In the genomic region with DNA sequence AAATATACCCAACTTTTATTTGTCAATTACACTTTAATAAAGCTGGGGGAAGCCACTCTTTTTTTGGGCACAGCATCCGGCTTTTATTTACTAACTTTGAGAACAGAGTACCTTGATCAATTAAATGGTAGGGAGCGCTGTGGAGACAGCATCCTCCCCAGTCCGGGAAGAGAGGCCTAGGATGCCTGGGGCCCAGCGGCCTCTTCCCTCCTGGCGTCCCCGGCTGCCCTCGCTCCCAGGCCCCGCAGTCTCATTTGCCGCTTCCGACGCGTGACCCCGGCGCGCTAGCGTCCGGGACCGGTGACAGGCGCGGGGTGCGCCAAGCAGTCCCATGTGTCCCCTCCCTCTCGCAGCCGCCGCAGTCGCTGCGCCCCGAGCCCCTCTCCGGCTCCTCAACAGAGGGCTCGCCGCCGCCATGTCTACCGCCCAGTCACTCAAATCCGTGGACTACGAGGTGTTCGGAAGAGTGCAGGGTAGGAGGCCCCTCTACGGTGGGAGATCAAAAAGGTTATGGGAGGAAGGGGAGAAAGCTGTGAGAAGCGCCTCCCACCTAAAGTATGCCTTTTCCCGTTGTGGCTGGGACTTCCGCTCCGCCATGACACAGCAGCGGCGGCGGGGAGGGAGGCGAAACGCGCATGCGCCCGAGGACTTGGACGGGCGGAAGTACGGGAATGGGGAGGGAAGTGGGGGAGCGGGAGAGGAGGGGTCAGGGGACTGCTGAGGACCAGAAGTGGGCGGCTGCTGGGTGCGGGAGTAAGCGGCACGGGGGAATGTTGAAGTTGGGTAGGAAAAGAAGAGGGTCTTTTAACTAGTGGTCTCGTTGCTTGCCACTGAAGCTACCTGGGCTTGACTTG, we compare ENCODE assay signal across 8 cellular contexts. TPM values are rescaled to one million over a fixed set of nuclear protein-coding genes. Genes with fewer than 3 reads are reported as not detected.
DNase-seq lines count a peak whose midpoint lies in the region; ATAC-seq and TF ChIP-seq lines count a peak whose summit lies in the region.

A gene (plus strand): TSS at position 332 of the 854 bp plus-strand sequence.

- no peak for TF ChIP-seq CTCF in left lung (IDR thresholded peaks at IDR 0.05)

- no peaks in the 10 kb centered on the region for H3K27me3 ChIP-seq in left lung

- H3K4me3 Mint-ChIP-seq in activated CD4-positive, alpha-beta T cell treated with anti-CD3 and anti-CD28 coated beads, Interleukin-2, amount 10 ng/mL, durations not matched to agents 7 days and 5 days, result peak within 1 kb of the TSS; percentile 95

- CTCF ChIA-PET in activated CD4-positive, alpha-beta T cell treated with anti-CD3 and anti-CD28 coated beads, Interleukin-2, amount 10 ng/mL, durations not matched to agents 7 days and 5 days (lab: Charles Lee), result interaction anchor here (1.6 kb wide), 1 partner anchor 9 kb away, joined by 5 read pairs; no protein-coding TSS in a partner anchor

- H3K27me3 Mint-ChIP-seq in activated CD4-positive, alpha-beta T cell treated with anti-CD3 and anti-CD28 coated beads, Interleukin-2, amount 10 ng/mL, durations not matched to agents 7 days and 5 days, result peaks cover 5% of the 10 kb centered on the region

- H3K9me3 Mint-ChIP-seq in activated CD4-positive, alpha-beta T cell treated with anti-CD3 and anti-CD28 coated beads, Interleukin-2, amount 10 ng/mL, durations not matched to agents 7 days and 5 days, result peaks cover 11% of the 10 kb centered on the region

- intact Hi-C loops in left lung (cut with DNase I), result no loop called here

- H3K27ac ChIP-seq in left lung, result peak within 1 kb of the TSS; percentile 99

- peaks cover 20% of the 10 kb centered on the region for H3K4me1 Mint-ChIP-seq in activated CD4-positive, alpha-beta T cell treated with anti-CD3 and anti-CD28 coated beads, Interleukin-2, amount 10 ng/mL, durations not matched to agents 7 days and 5 days

- peak within 1 kb of the TSS; percentile 100 for H3K27ac Mint-ChIP-seq in activated CD4-positive, alpha-beta T cell treated with anti-CD3 and anti-CD28 coated beads, Interleukin-2, amount 10 ng/mL, durations not matched to agents 7 days and 5 days

- peaks cover 0 to 9% of the 10 kb centered on the region in 2 donors for H3K9me3 ChIP-seq in left lung

- POLR2A ChIA-PET in activated CD4-positive, alpha-beta T cell treated with anti-CD3 and anti-CD28 coated beads, Interleukin-2, amount 10 ng/mL, durations not matched to agents 7 days and 5 days (lab: Charles Lee), result interaction anchor here (0.6 kb wide), 1 partner anchor 13 kb away, joined by 3 read pairs; no protein-coding TSS in a partner anchor

- H3K36me3 Mint-ChIP-seq in activated CD4-positive, alpha-beta T cell treated with anti-CD3 and anti-CD28 coated beads, Interleukin-2, amount 10 ng/mL, durations not matched to agents 7 days and 5 days (ENCODE audit: low read depth), result peaks cover 29% of the 10 kb centered on the region

- ATAC-seq in GM19395 (IDR thresholded peaks at IDR 0.05; ENCODE audit: unreplicated experiment) (peak; percentile 90), HG03558 (IDR thresholded peaks at IDR 0.05; ENCODE audit: extremely low read depth, unreplicated experiment) (peak; percentile 64), left lung (peak; percentile 98)

- DNase-seq in CD1c-positive myeloid dendritic cell (ENCODE audit: extremely low spot score), result peak; percentile 98
- DNase-seq in NCI-H748 (lab: John Stamatoyannopoulos, UW; ENCODE audit: unreplicated experiment), result peak; percentile 92
- DNase-seq in activated CD4-positive, alpha-beta T cell treated with anti-CD3 and anti-CD28 coated beads, Interleukin-2, amount 10 ng/mL, durations not matched to agents 7 days and 5 days, result peak; percentile 92
- peak; percentile 94 for DNase-seq in dedifferentiated amniotic fluid mesenchymal stem cell (ENCODE audit: extremely low spot score)
- DNase-seq in left lung, result peak; percentile 96 to 98
- DNase-seq in stimulated activated CD4-positive, alpha-beta T cell treated with anti-CD3 and anti-CD28 coated beads, Interleukin-2, amount 100 ng/mL, for 4 hours (ENCODE audit: low read depth), result peak; percentile 87

- H3K36me3 ChIP-seq in left lung, result peaks cover 0 to under 1% of the 10 kb centered on the region in 2 donors

- peaks cover 0 to 5% of the 10 kb centered on the region in 2 donors for H3K4me1 ChIP-seq in left lung

- peak within 1 kb of the TSS; percentile 63 for H3K4me3 ChIP-seq in left lung

RNA-seq across cellular contexts. Expression of the gene that starts here (rescaled TPM):
- 10 to 100 TPM; 12.9 to 13.1 TPM for total RNA-seq in activated CD4-positive, alpha-beta T cell treated with anti-CD3 and anti-CD28 coated beads, Interleukin-2, amount 10 ng/mL, durations not matched to agents 7 days and 5 days
- 10 to 100 TPM; 18.8 to 20.6 TPM for total RNA-seq in left lung

Comparison
In these comparisons a context has a peak if more than half of its experiments do, and no peak if none do; other contexts are left out.
1. Peak in every context shown above with its lines: DNase-seq, ATAC-seq, H3K4me3 ChIP-seq and H3K27ac ChIP-seq.